In the genomic region with DNA sequence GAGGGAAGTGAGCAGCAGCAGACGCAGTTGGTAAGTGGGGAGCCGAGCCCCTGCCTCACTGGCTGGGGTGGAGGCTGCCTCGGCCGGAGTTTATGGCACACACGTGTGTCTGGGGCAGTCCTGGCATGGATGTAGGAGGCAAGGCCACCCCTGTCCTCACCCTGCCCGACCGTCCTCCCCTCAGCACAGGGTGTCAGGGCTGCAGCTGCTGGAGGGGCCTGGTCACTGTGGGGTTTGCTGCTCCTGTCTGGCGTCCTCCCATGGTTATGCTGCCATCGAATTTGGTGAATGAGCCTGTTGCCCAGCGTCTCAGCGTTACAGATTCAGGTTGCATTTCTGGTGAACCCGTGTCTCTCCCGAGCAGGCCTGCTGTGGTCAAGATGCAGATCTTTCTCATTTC, we compare ENCODE assay signal across 25 cellular contexts. TPM values are rescaled to one million over a fixed set of nuclear protein-coding genes. Genes with fewer than 3 reads are reported as not detected.
DNase-seq lines count a peak whose midpoint lies in the region; ATAC-seq and TF ChIP-seq lines count a peak whose summit lies in the region.
"Had no signal": no experiment of that assay in that cellular context is flagged by ENCODE, and none has a peak within 500 bp of the region (broad histone marks: within the 10 kb centered on the region; RNA-seq: fewer than 3 reads in every experiment).

No MANE protein-coding gene starts in this region.

- H3K4me2 ChIP-seq in OCI-LY1 (ENCODE audit: low read length), result peak overlapping the region; percentile 49; the same call in 1 of the 2 replicates

- no peaks in the 10 kb centered on the region for H4K20me1 ChIP-seq in OCI-LY1 (ENCODE audit: insufficient read depth, low read length)

- H3K79me2 ChIP-seq in OCI-LY1 (ENCODE audit: insufficient read depth, low read length), result no peaks in the 10 kb centered on the region

- H3F3A ChIP-seq in OCI-LY1 (ENCODE audit: insufficient read depth, low read length), result no peaks in the 10 kb centered on the region

- H3K9me2 ChIP-seq in OCI-LY1 (ENCODE audit: low read depth, low read length), result no peaks in the 10 kb centered on the region

- intact Hi-C loops in lower lobe of right lung (cut with DNase I) (no loop called here), spleen (cut with DNase I; ENCODE audit: low total_unique reads) (no loop called here), left ventricle myocardium inferior (cut with micrococcal nuclease) (no loop called here)

- ATAC-seq in HG02840 (IDR thresholded peaks at IDR 0.05; ENCODE audit: low FRiP score, unreplicated experiment) (peak; percentile 15), lower lobe of right lung (peak in 1 of 2 donors; percentile 25)
- ATAC-seq: activated T-helper 17 cell treated with anti-CD3 and anti-CD28 coated beads, Interleukin-2, amount 50 U/mL, for 72 hours; effector memory CD8-positive, alpha-beta T cell; left lobe of liver; T-cell had no signal

- H2AFZ ChIP-seq in OCI-LY1 (ENCODE audit: low read length), result no peak overlapping the region

- DNase-seq in lower lobe of right lung (peak; percentile 29), spleen (peak; percentile 41), NCI-H2107 treated with DMSO at 0.1 percent for 48 hours (lab: John Stamatoyannopoulos, UW; ENCODE audit: unreplicated experiment) (no peak), kidney glomerular epithelial cell (lab: John Stamatoyannopoulos, UW) (no peak), left ventricle myocardium inferior (no peak), COLO829 (ENCODE audit: low spot score) (no peak)
- DNase-seq: activated CD4-positive, alpha-beta memory T cell treated with anti-CD3 and anti-CD28 coated beads for 36 hours; activated CD8-positive, alpha-beta memory T cell treated with anti-CD3 and anti-CD28 coated beads, Interleukin-2, amount 50 U/mL, for 4 hours; activated naive CD8-positive, alpha-beta T cell treated with anti-CD3 and anti-CD28 coated beads for 36 hours; CD4-positive, CD25-positive, alpha-beta regulatory T cell; DMS 273 treated with DMSO at 0.1 percent for 48 hours; effector memory CD8-positive, alpha-beta T cell; EL; foreskin keratinocyte; naive B cell; NCI-H1092 treated with DMSO at 0.1 percent for 48 hours; NCI-H1930; substantia nigra; T-cell had no signal

- WGBS in spleen, 5 donors, result 84 to 96% (median 90%) methylated on average over 10 to 13 of the region's 13 CpGs

- peak overlapping the region; percentile 4; the same call in 1 of the 2 replicates for H3K9ac ChIP-seq in OCI-LY1 (ENCODE audit: low read length)

- no peak for TF ChIP-seq POLR2A in spleen (IDR thresholded peaks at IDR 0.05)

- H3K4me3 ChIP-seq in OCI-LY1 (ENCODE audit: low read depth, low read length, poor library complexity, severe bottlenecking) (peak overlapping the region; percentile 16), lower lobe of right lung (no peak overlapping the region), spleen (peak overlapping the region in 1 of 8 donors; percentile 17), left ventricle myocardium inferior (no peak overlapping the region)
- H3K4me3 ChIP-seq: coronary artery had no signal

- H3K27ac ChIP-seq in OCI-LY1 (ENCODE audit: low read depth, low read length, poor library complexity, severe bottlenecking), result peak overlapping the region; percentile 53
- H3K27ac ChIP-seq in lower lobe of right lung, result no peak overlapping the region
- no peak overlapping the region for H3K27ac ChIP-seq in spleen
- H3K27ac ChIP-seq in left ventricle myocardium inferior (replicated peaks), result no peak overlapping the region
- H3K27ac ChIP-seq: coronary artery, foreskin keratinocyte, RWPE1 had no signal

- H3K27me3 ChIP-seq in OCI-LY1 (ENCODE audit: insufficient read depth, low read length), result no peaks in the 10 kb centered on the region
- H3K27me3 ChIP-seq in lower lobe of right lung (ENCODE audit: low read depth), result no peaks in the 10 kb centered on the region
- no peaks in the 10 kb centered on the region for H3K27me3 ChIP-seq in spleen (replicated peaks in 1 of 7)
- no peaks in the 10 kb centered on the region for H3K27me3 ChIP-seq in left ventricle myocardium inferior (ENCODE audit: low read depth)
- H3K27me3 ChIP-seq: foreskin keratinocyte had no signal

- H3K9me3 ChIP-seq in OCI-LY1 (ENCODE audit: low read length) (no peaks in the 10 kb centered on the region), lower lobe of right lung (no peaks in the 10 kb centered on the region), spleen (no peaks in the 10 kb centered on the region), left ventricle myocardium inferior (replicated peaks) (no peaks in the 10 kb centered on the region)

- peaks cover 19% of the 10 kb centered on the region for H3K4me1 ChIP-seq in OCI-LY1 (ENCODE audit: insufficient read depth, low read length, severe bottlenecking)
- no peaks in the 10 kb centered on the region for H3K4me1 ChIP-seq in lower lobe of right lung
- peaks cover 0 to 14% (median 0%) of the 10 kb centered on the region in 6 donors for H3K4me1 ChIP-seq in spleen
- no peaks in the 10 kb centered on the region for H3K4me1 ChIP-seq in left ventricle myocardium inferior
- H3K4me1 ChIP-seq: foreskin keratinocyte had no signal

- H3K36me3 ChIP-seq in OCI-LY1 (ENCODE audit: insufficient read depth, low read length), result peaks cover 70% of the 10 kb centered on the region
- peaks cover 39% of the 10 kb centered on the region for H3K36me3 ChIP-seq in lower lobe of right lung
- H3K36me3 ChIP-seq in spleen, result peaks cover 0 to 85% (median 40%) of the 10 kb centered on the region in 6 donors
- peaks cover 9% of the 10 kb centered on the region for H3K36me3 ChIP-seq in left ventricle myocardium inferior

- TF ChIP-seq CTCF in OCI-LY1 (IDR thresholded peaks at IDR 0.05; ENCODE audit: low read length), result no peak
- TF ChIP-seq CTCF in lower lobe of right lung (IDR thresholded peaks at IDR 0.05), result no peak
- TF ChIP-seq CTCF in spleen (IDR thresholded peaks at IDR 0.05 in 8 of 11, conservative IDR thresholded peaks at IDR 0.05 in 3 of 11), result no peak
- TF ChIP-seq CTCF in left ventricle myocardium inferior (IDR thresholded peaks at IDR 0.05; ENCODE audit: borderline replicate concordance), result no peak

RNA-seq across cellular contexts. Expression of a gene that starts 32.4 kb away (rescaled TPM):
- 10.6 TPM for total RNA-seq in lower lobe of right lung
- 10 to 100 TPM in 4 of 7 donors, 1 to 10 TPM in 3; 8.5 to 13.1 (median 10.4) TPM for total RNA-seq in spleen
- 1 to 10 TPM; 2.1 to 4.5 (median 2.9) TPM for polyA plus RNA-seq in spleen
- total RNA-seq in left ventricle myocardium inferior, result 1.7 TPM

RNA-seq across cellular contexts. Expression of a gene that starts 48.6 kb away (rescaled TPM):
- 16.2 TPM for total RNA-seq in lower lobe of right lung
- 10 to 100 TPM in 1 of 7 donors, 1 to 10 TPM in 6; 2.4 to 12.2 (median 4.4) TPM for total RNA-seq in spleen
- under 1 TPM; 0.30 to 0.83 (median 0.41) TPM for polyA plus RNA-seq in spleen
- total RNA-seq in left ventricle myocardium inferior, result 21.6 TPM

Comparison
In these comparisons a context has a peak if more than half of its experiments do, and no peak if none do; other contexts are left out.
1. DNase-seq: peak in lower lobe of right lung (single experiment) and spleen (single experiment); none in NCI-H2107 treated with DMSO at 0.1 percent for 48 hours (single experiment), kidney glomerular epithelial cell (single experiment), left ventricle myocardium inferior (single experiment) and COLO829 (single experiment).